10 cellular contexts compared by ENCODE assay signal in genomic region chr6:16334671-16335070, GRCh38.
DNase-seq lines count a peak whose midpoint lies in the region; ATAC-seq and TF ChIP-seq lines count a peak whose summit lies in the region.
"Had no signal": no experiment of that assay in that cellular context is flagged by ENCODE, and none has a peak within 500 bp of the region (broad histone marks: within the 10 kb centered on the region; RNA-seq: fewer than 3 reads in every experiment).

No MANE protein-coding gene starts in this region.

- no peaks in the 10 kb centered on the region for H4K20me1 ChIP-seq in fibroblast of lung (ENCODE audit: control insufficient read depth, extremely low read depth, insufficient read depth, low read length)

- ATAC-seq in GM19023 (IDR thresholded peaks at IDR 0.05; ENCODE audit: unreplicated experiment) (no peak), GM21723 (IDR thresholded peaks at IDR 0.05; ENCODE audit: unreplicated experiment) (no peak), GM21529 (IDR thresholded peaks at IDR 0.05; ENCODE audit: unreplicated experiment) (no peak)

- WGBS in prostate gland = 71% methylated on average over 3 of the region's 3 CpGs

- H3K4me1 ChIP-seq in fibroblast of lung (ENCODE audit: control insufficient read depth, extremely low read depth, insufficient read depth, low read length) (peaks cover 57% of the 10 kb centered on the region), prostate gland (replicated peaks) (no peaks in the 10 kb centered on the region)

- H3K27me3 ChIP-seq in fibroblast of lung (ENCODE audit: control insufficient read depth, insufficient read depth, low read length) (no peaks in the 10 kb centered on the region), prostate gland (replicated peaks; ENCODE audit: insufficient read depth) (no peaks in the 10 kb centered on the region)

- no peak overlapping the region for H3K4me2 ChIP-seq in fibroblast of lung (ENCODE audit: extremely low read depth, insufficient read depth, low read length)

- no peaks in the 10 kb centered on the region for H3K79me2 ChIP-seq in fibroblast of lung (ENCODE audit: control insufficient read depth, insufficient read depth, low read length)

- H3K4me3 ChIP-seq in fibroblast of lung (replicated peaks in 1 of 4; ENCODE audit: control extremely low read depth in 1 of 4, insufficient read depth in 1 of 4, low read depth in 3 of 4, low read length in 4 of 4) (no peak overlapping the region), prostate gland (no peak overlapping the region)

- DNase-seq in EH (ENCODE audit: low read depth) (peak; percentile 97), RPMI7951 (ENCODE audit: low read depth) (peak; percentile 97), fibroblast of lung (ENCODE audit: low read depth in 2 of 2) (peak; percentile 87 to 94), prostate gland (ENCODE audit: low spot score) (peak; percentile 24), LoVo (ENCODE audit: low spot score) (no peak)
- DNase-seq: stimulated activated CD4-positive, alpha-beta T cell treated with anti-CD3 and anti-CD28 coated beads, Interleukin-12 subunit alpha, Interleukin-12 subunit beta, amount 100 ng/mL, for 4 hours; T-helper 9 cell had no signal

- H3K27ac ChIP-seq in fibroblast of lung (ENCODE audit: insufficient read depth, low read length) = peak overlapping the region; percentile 72
- no peak overlapping the region for H3K27ac ChIP-seq in prostate gland

- no peak overlapping the region for H3K9ac ChIP-seq in fibroblast of lung (ENCODE audit: insufficient read depth, low read length)

- H2AFZ ChIP-seq in fibroblast of lung (ENCODE audit: low read length) = no peak overlapping the region

- TF ChIP-seq POLR2A in prostate gland (IDR thresholded peaks at IDR 0.05) = no peak

- H3K9me3 ChIP-seq in fibroblast of lung (ENCODE audit: control insufficient read depth, insufficient read depth, low read depth, low read length) (no peaks in the 10 kb centered on the region), prostate gland (no peaks in the 10 kb centered on the region)

- H3K36me3 ChIP-seq in fibroblast of lung (ENCODE audit: control insufficient read depth, insufficient read depth, low read length) (no peaks in the 10 kb centered on the region), prostate gland (no peaks in the 10 kb centered on the region)

- TF ChIP-seq CTCF in fibroblast of lung (conservative IDR thresholded peaks at IDR 0.05 in 1 of 2, IDR thresholded peaks at IDR 0.05 in 1 of 2; ENCODE audit: low read depth in 1 of 2, low read length in 2 of 2) (no peak), prostate gland (IDR thresholded peaks at IDR 0.05) (no peak)

- intact Hi-C loops in prostate gland (cut with DNase I) = loop anchor here (5.0 to 10.0 kb wide), 4 partner anchors 68 to 753 kb away; no protein-coding TSS in a partner anchor
